ENCODE assay signal across 11 cellular contexts in the genomic region with DNA sequence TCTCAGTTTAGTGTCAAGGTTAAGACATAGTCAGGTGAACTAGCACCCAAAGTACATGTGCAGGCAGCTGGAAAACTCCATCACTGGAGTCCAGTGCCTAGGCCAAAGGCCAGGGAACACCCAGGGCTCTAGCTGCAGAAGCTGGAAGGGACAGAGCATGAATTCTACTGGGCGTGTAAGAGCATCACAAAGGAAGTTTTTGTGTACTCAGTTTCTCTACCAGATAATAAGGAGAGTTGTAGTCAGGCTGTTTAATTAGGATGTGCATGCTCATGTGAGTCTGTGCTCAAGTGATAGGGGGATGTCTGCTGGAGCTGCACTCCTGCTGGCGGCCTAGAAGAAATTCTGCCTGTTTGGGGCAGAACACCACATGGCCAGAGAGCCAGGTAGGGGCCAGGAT. TPM values are rescaled to one million over a fixed set of nuclear protein-coding genes. Genes with fewer than 3 reads are reported as not detected.
DNase-seq lines count a peak whose midpoint lies in the region; ATAC-seq lines count a peak whose summit lies in the region.
"Had no signal": no experiment of that assay in that cellular context is flagged by ENCODE, and none has a peak within 500 bp of the region (broad histone marks: within the 10 kb centered on the region; RNA-seq: fewer than 3 reads in every experiment).

No MANE protein-coding gene starts in this region.

- no peaks in the 10 kb centered on the region for H3K27me3 Mint-ChIP-seq in activated naive CD4-positive, alpha-beta T cell treated with anti-CD3 and anti-CD28 coated beads, Interleukin-2, amount 50 U/mL, for 24 hours
- peaks cover 0 to 3% of the 10 kb centered on the region in 2 donors for H3K27me3 Mint-ChIP-seq in T-cell

- CTCF ChIA-PET in T-cell (lab: Charles Lee) = no interaction called here

- H3K4me1 Mint-ChIP-seq in activated naive CD4-positive, alpha-beta T cell treated with anti-CD3 and anti-CD28 coated beads, Interleukin-2, amount 50 U/mL, for 24 hours = peaks cover 16% of the 10 kb centered on the region
- H3K4me1 Mint-ChIP-seq in T-cell = peaks cover 16 to 23% (median 19%) of the 10 kb centered on the region in 3 donors

- DNase-seq in activated naive CD4-positive, alpha-beta T cell (lab: John Stamatoyannopoulos, UW) = no peak
- no peak for DNase-seq in T-cell
- peak; percentile 67 for DNase-seq in foreskin melanocyte
- DNase-seq in superior temporal gyrus (ENCODE audit: extremely low spot score) = peak; percentile 47
- DNase-seq: left ventricle myocardium superior; NCI-H446 treated with DMSO at 0.1 percent for 48 hours; stimulated activated naive CD4-positive, alpha-beta T cell treated with Interleukin-2 at 50 U/mL for 16 hours had no signal

- ATAC-seq in T-cell (replicated peaks in 1 of 4) (no peak), HG03097 (IDR thresholded peaks at IDR 0.05; ENCODE audit: low FRiP score, unreplicated experiment) (no peak), HG02885 (IDR thresholded peaks at IDR 0.05; ENCODE audit: poor library complexity, unreplicated experiment) (no peak)
- ATAC-seq in activated CD4-positive, CD25-positive, alpha-beta regulatory T cell treated with anti-CD3 and anti-CD28 coated beads, Interleukin-2, amount 50 U/mL, for 24 hours = no peak
- ATAC-seq: left ventricle myocardium superior had no signal

- no peaks in the 10 kb centered on the region for H3K36me3 Mint-ChIP-seq in activated naive CD4-positive, alpha-beta T cell treated with anti-CD3 and anti-CD28 coated beads, Interleukin-2, amount 50 U/mL, for 24 hours
- no peaks in the 10 kb centered on the region for H3K36me3 Mint-ChIP-seq in T-cell

- H3K27ac Mint-ChIP-seq in activated naive CD4-positive, alpha-beta T cell treated with anti-CD3 and anti-CD28 coated beads, Interleukin-2, amount 50 U/mL, for 24 hours = no peak overlapping the region
- peak overlapping the region in 1 of 2 donors; percentile 66 for H3K27ac Mint-ChIP-seq in T-cell

- POLR2A ChIA-PET in T-cell (lab: Charles Lee) = no interaction called here

- H3K4me3 Mint-ChIP-seq in activated naive CD4-positive, alpha-beta T cell treated with anti-CD3 and anti-CD28 coated beads, Interleukin-2, amount 50 U/mL, for 24 hours = peak overlapping the region; percentile 59
- peak overlapping the region; percentile 91 to 99 (median 91) for H3K4me3 Mint-ChIP-seq in T-cell

- no peaks in the 10 kb centered on the region for H3K9me3 Mint-ChIP-seq in activated naive CD4-positive, alpha-beta T cell treated with anti-CD3 and anti-CD28 coated beads, Interleukin-2, amount 50 U/mL, for 24 hours
- peaks cover 0 to 6% (median 0%) of the 10 kb centered on the region in 3 donors for H3K9me3 Mint-ChIP-seq in T-cell

RNA-seq across cellular contexts. Expression of a gene that starts 8.1 kb away (rescaled TPM):
- 10 to 100 TPM; 15.5 to 20.1 (median 16.1) TPM for total RNA-seq in T-cell

RNA-seq across cellular contexts. Expression of a gene that starts 43.2 kb away (rescaled TPM):
- 1 to 10 TPM in 4 of 5 donors, under 1 TPM in 1; 0.73 to 2.0 (median 1.4) TPM for total RNA-seq in T-cell

RNA-seq across cellular contexts. Expression of a gene that starts 57.9 kb away (rescaled TPM):
- total RNA-seq in T-cell = 100 to 1,000 TPM; 154 to 277 (median 174) TPM

Comparison
In these comparisons a context has a peak if more than half of its experiments do, and no peak if none do; other contexts are left out.
1. DNase-seq: peak in foreskin melanocyte (single experiment) and superior temporal gyrus (single experiment); none in activated naive CD4-positive, alpha-beta T cell (0 of 4) and T-cell (0 of 34).